ENCODE assay signal across 24 cellular contexts in genomic region chr7:53996856-53997255, GRCh38.
"Had no signal": no experiment of that assay in that cellular context is flagged by ENCODE, and none has a peak within 500 bp of the region (broad histone marks: within the 10 kb centered on the region; RNA-seq: fewer than 3 reads in every experiment).

No MANE protein-coding gene starts in this region.

- H3K27ac ChIP-seq: left ventricle myocardium inferior, neural progenitor cell, sigmoid colon, uterus had no signal

- H3K27me3 ChIP-seq: neural progenitor cell, sigmoid colon, uterus had no signal

- FAIRE-seq: small intestine had no signal

- DNase-seq: activated B cell treated with CpG ODN at 0.5 μM for 24 hours; activated CD8-positive, alpha-beta memory T cell treated with anti-CD3 and anti-CD28 coated beads, Interleukin-2, amount 10 ng/mL, durations not matched to agents 7 days and 5 days; activated CD8-positive, alpha-beta T cell treated with anti-CD3 and anti-CD28 coated beads, Interleukin-2, amount 10 ng/mL, durations not matched to agents 7 days and 5 days; activated naive CD8-positive, alpha-beta T cell treated with anti-CD3 and anti-CD28 coated beads, Interleukin-2, amount 50 U/mL, for 24 hours; activated T-cell treated with anti-CD3 and anti-CD28 coated beads, Interleukin-2, amount 50 U/mL, for 48 hours; amygdala; caudate nucleus; cortex of kidney; effector memory CD8-positive, alpha-beta T cell; head of caudate nucleus; left ventricle myocardium inferior; mesendoderm; natural killer cell; sigmoid colon; small intestine; stimulated activated CD4-positive, alpha-beta T cell treated with anti-CD3 and anti-CD28 coated beads, Interleukin-4, amount 100 ng/mL, for 4 hours; stimulated activated CD8-positive, alpha-beta memory T cell treated with anti-CD3 and anti-CD28 coated beads, Interleukin-4, amount 100 ng/mL, for 48 hours; stimulated activated naive CD8-positive, alpha-beta T cell treated with anti-CD3 and anti-CD28 coated beads, Interleukin-15, amount 100 ng/mL, for 72 hours; substantia nigra; T-helper 2 cell; uterus had no signal

- H3K4me1 ChIP-seq: left ventricle myocardium inferior, neural progenitor cell, sigmoid colon, uterus had no signal

- H3K9ac ChIP-seq: neural progenitor cell had no signal

- H3K36me3 ChIP-seq: left ventricle myocardium inferior, neural progenitor cell, sigmoid colon, uterus had no signal

- H3K4me3 ChIP-seq: left ventricle myocardium inferior, lung, neural progenitor cell, sigmoid colon, uterus had no signal

- ATAC-seq: activated CD8-positive, alpha-beta memory T cell treated with anti-CD3 and anti-CD28 coated beads, Interleukin-2, amount 10 ng/mL, durations not matched to agents 7 days and 5 days; activated CD8-positive, alpha-beta T cell treated with anti-CD3 and anti-CD28 coated beads, Interleukin-2, amount 10 ng/mL, durations not matched to agents 7 days and 5 days; activated naive CD8-positive, alpha-beta T cell treated with anti-CD3 and anti-CD28 coated beads, Interleukin-2, amount 50 U/mL, for 24 hours; effector memory CD8-positive, alpha-beta T cell; natural killer cell; stimulated activated memory B cell treated with anti-CD40 and anti-IgM and Interleukin-4, amounts not matched to agents 10 μg/mL and 1 μg/mL and 100 μg/mL, for 72 hours; stimulated activated naive CD8-positive, alpha-beta T cell treated with anti-CD3 and anti-CD28 coated beads, Interleukin-15, amount 100 ng/mL, for 72 hours had no signal

- H3K9me3 ChIP-seq: uterus had no signal
